ENCODE assay signal across 8 cellular contexts in the genomic region with DNA sequence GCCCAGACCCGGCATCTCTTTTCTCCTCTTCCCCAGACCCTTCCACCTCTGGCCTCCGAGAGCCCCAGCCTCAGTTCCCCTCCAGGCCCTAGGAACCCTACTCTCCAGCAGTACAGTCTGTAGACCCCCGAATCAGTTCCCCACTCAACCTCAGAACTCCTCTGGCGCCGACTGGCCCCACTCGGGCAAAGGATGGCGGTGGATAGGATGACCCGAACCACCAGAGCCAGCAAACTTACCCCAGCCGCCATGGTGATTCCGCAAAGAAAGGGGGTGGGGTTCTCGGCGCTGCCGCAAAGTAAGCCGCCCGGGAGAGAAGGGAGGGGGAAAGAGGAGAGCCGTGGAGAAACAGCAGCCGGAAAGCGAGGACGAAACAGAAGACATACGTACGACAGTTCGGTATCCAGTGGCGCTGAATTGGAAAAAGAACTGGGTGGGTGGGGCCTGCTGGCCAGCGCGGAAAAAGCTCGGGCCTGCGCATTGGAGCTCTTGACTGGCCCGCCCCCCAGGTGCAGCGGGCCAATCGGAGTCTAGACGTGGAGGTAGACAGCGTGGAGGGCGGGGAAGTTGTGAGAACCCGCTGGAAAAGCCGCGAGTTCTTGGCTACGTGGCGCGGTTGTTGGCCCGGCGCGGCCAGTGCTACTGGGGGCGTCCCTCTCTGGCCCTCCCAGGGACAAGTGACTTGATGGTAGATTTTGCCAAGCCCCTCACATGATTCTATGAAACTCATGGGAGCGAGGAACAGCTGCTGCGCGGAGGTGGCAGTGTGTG. TPM values are rescaled to one million over a fixed set of nuclear protein-coding genes. Genes with fewer than 3 reads are reported as not detected.
A peak's percentile ranks its signal among the peaks of the same experiment; 100 is the strongest.
DNase-seq lines count a peak whose midpoint lies in the region; ATAC-seq, FAIRE-seq and TF ChIP-seq lines count a peak whose summit lies in the region.

EEF1G (minus strand) TSS at position 300 of the 771 bp plus-strand sequence; CDS start at position 251, 49 bp downstream.

- TF ChIP-seq CTCF in 22Rv1 (IDR thresholded peaks at IDR 0.05), result no peak
- TF ChIP-seq CTCF in body of pancreas (IDR thresholded peaks at IDR 0.05), result no peak
- TF ChIP-seq CTCF in gastrocnemius medialis (IDR thresholded peaks at IDR 0.05 in 4 of 5, conservative IDR thresholded peaks at IDR 0.05 in 1 of 5), result peak in 1 of 5 experiments; percentile 8

- H3K4me3 ChIP-seq in body of pancreas (peak within 1 kb of the TSS; percentile 55 to 73), gastrocnemius medialis (peak within 1 kb of the TSS; percentile 84 to 97 (median 90))

- peak in 2 of 3 donors; percentile 84 to 87 for TF ChIP-seq POLR2A in body of pancreas (IDR thresholded peaks at IDR 0.05)
- peak; percentile 72 to 88 for TF ChIP-seq POLR2A in gastrocnemius medialis (IDR thresholded peaks at IDR 0.05)

- H3K36me3 ChIP-seq in body of pancreas (replicated peaks in 1 of 2; ENCODE audit: insufficient read depth in 1 of 2, low read depth in 2 of 2), result peaks cover 3 to 20% of the 10 kb centered on the region in 2 donors
- H3K36me3 ChIP-seq in gastrocnemius medialis, result peaks cover 0 to 56% of the 10 kb centered on the region in 2 donors

- peaks cover 44% of the 10 kb centered on the region for H3K4me1 ChIP-seq in body of pancreas
- peaks cover 50 to 59% of the 10 kb centered on the region in 2 donors for H3K4me1 ChIP-seq in gastrocnemius medialis

- no peaks in the 10 kb centered on the region for H3K9me3 ChIP-seq in body of pancreas
- H3K9me3 ChIP-seq in gastrocnemius medialis, result no peaks in the 10 kb centered on the region

- WGBS in body of pancreas, 2 donors, result 1% methylated on average over 42 to 46 of the region's 46 CpGs

- H3K27me3 ChIP-seq in body of pancreas (no peaks in the 10 kb centered on the region), gastrocnemius medialis (no peaks in the 10 kb centered on the region)

- peak within 1 kb of the TSS; percentile 79 for H3K27ac ChIP-seq in 22Rv1
- H3K27ac ChIP-seq in body of pancreas, result peak within 1 kb of the TSS; percentile 81 to 92 (median 86)
- peak within 1 kb of the TSS; percentile 88 to 94 (median 93) for H3K27ac ChIP-seq in gastrocnemius medialis

- peak; percentile 82 for FAIRE-seq in TTC549 (lab: Jason Lieb, UNC)

- intact Hi-C loops in body of pancreas (cut with DNase I), result no loop called here
- intact Hi-C loops in gastrocnemius medialis (cut with DNase I; ENCODE audit: low total_unique reads), result loop anchor here (1.0 kb wide), 1 partner anchor 18 kb away; the partner anchor contains the start of gene TUT1

- in situ Hi-C loops in gastrocnemius medialis (cut with MboI; ENCODE audit: low sequenced_read_pairs in 4 of 4), result no loop called here

- ATAC-seq in GM18520 (IDR thresholded peaks at IDR 0.05; ENCODE audit: unreplicated experiment) (peak; percentile 91), HG03064 (IDR thresholded peaks at IDR 0.05; ENCODE audit: low read depth, unreplicated experiment) (peak; percentile 68), body of pancreas (peak; percentile 97), gastrocnemius medialis (peak; percentile 87 to 88)

- DNase-seq in NCI-H2107 treated with DMSO at 0.1 percent for 48 hours (lab: John Stamatoyannopoulos, UW; ENCODE audit: unreplicated experiment) (peak; percentile 99), body of pancreas (peak; percentile 99 to 100 (median 100)), iPS DF 19.7 (ENCODE audit: low read depth, low spot score) (peak; percentile 100), gastrocnemius medialis (peak; percentile 99 to 100)

RNA-seq across cellular contexts. Expression of gene EEF1G, which starts in this region (rescaled TPM):
- 1,000 to 10,000 TPM in 1 of 2 donors, 100 to 1,000 TPM in 1; 893 to 1,161 TPM for total RNA-seq in body of pancreas
- total RNA-seq in gastrocnemius medialis, result 1,000 to 10,000 TPM; 1,797 to 2,946 (median 1,897) TPM

Comparison
In these comparisons a context has a peak if more than half of its experiments do, and no peak if none do; other contexts are left out.
1. Peak in every context shown above with its lines: DNase-seq, ATAC-seq, H3K4me3 ChIP-seq and H3K27ac ChIP-seq.